Comparison of ENCODE assay signal across 8 cellular contexts in genomic region chr17:47941246-47941997, GRCh38. TPM values are rescaled to one million over a fixed set of nuclear protein-coding genes. Genes with fewer than 3 reads are reported as not detected.
A peak's percentile ranks its signal among the peaks of the same experiment; 100 is the strongest.
DNase-seq lines count a peak whose midpoint lies in the region; ATAC-seq and TF ChIP-seq lines count a peak whose summit lies in the region.

PNPO (plus strand) TSS chr17:47941571; CDS start chr17:47941676, 105 bp downstream.

- H3K36me3 Mint-ChIP-seq in CD4-positive, CD25-positive, alpha-beta regulatory T cell = peaks cover 13% of the 10 kb centered on the region
- H3K36me3 Mint-ChIP-seq in activated CD4-positive, alpha-beta memory T cell treated with anti-CD3 and anti-CD28 coated beads, Interleukin-2, amount 10 ng/mL, durations not matched to agents 7 days and 5 days (ENCODE audit: low read depth) = peaks cover 26% of the 10 kb centered on the region

- H3K27ac ChIP-seq in CD4-positive, CD25-positive, alpha-beta regulatory T cell (ENCODE audit: insufficient read depth, low read length, poor library complexity, severe bottlenecking) = peak within 1 kb of the TSS; percentile 85

- peak; percentile 99 for ATAC-seq in CD4-positive, CD25-positive, alpha-beta regulatory T cell (ENCODE audit: low read depth in 2 of 2)
- ATAC-seq in GM19438 (IDR thresholded peaks at IDR 0.05; ENCODE audit: low read depth, unreplicated experiment) (peak; percentile 95), HG03575 (IDR thresholded peaks at IDR 0.05; ENCODE audit: extremely low read depth, insufficient number of reproducible peaks, low FRiP score, unreplicated experiment) (peak; percentile 74)

- DNase-seq in CD4-positive, CD25-positive, alpha-beta regulatory T cell = peak; percentile 92 to 99 (median 94)
- DNase-seq in NCI-H82 treated with DMSO at 0.1 percent for 48 hours (lab: John Stamatoyannopoulos, UW; ENCODE audit: unreplicated experiment) = peak; percentile 98
- DNase-seq in activated CD4-positive, alpha-beta memory T cell treated with anti-CD3 and anti-CD28 coated beads, Interleukin-2, amount 10 ng/mL, durations not matched to agents 7 days and 5 days = peak; percentile 97
- peak; percentile 82 for DNase-seq in ecto neural progenitor cell (ENCODE audit: low spot score)
- DNase-seq in lower leg skin (ENCODE audit: low spot score in 2 of 2) = peak; percentile 97 to 98
- peak; percentile 89 to 95 for DNase-seq in stimulated activated CD4-positive, alpha-beta T cell treated with anti-CD3 and anti-CD28 coated beads, Interleukin-4, amount 100 ng/mL, for 48 hours (ENCODE audit: low read depth in 2 of 2)

- no peaks in the 10 kb centered on the region for H3K9me3 Mint-ChIP-seq in CD4-positive, CD25-positive, alpha-beta regulatory T cell
- H3K9me3 Mint-ChIP-seq in activated CD4-positive, alpha-beta memory T cell treated with anti-CD3 and anti-CD28 coated beads, Interleukin-2, amount 10 ng/mL, durations not matched to agents 7 days and 5 days = no peaks in the 10 kb centered on the region

- H3K27me3 Mint-ChIP-seq in CD4-positive, CD25-positive, alpha-beta regulatory T cell = no peaks in the 10 kb centered on the region
- H3K27me3 Mint-ChIP-seq in activated CD4-positive, alpha-beta memory T cell treated with anti-CD3 and anti-CD28 coated beads, Interleukin-2, amount 10 ng/mL, durations not matched to agents 7 days and 5 days = no peaks in the 10 kb centered on the region

- CTCF ChIA-PET in activated CD4-positive, alpha-beta memory T cell treated with anti-CD3 and anti-CD28 coated beads, Interleukin-2, amount 10 ng/mL, durations not matched to agents 7 days and 5 days (lab: Charles Lee) = interaction anchor here (0.8 to 12.8 kb wide), 13 partner anchors 10 to 138 kb away, joined by 3 to 229 read pairs (median 3); partner anchors contain the start of genes CDK5RAP3, LRRC46, MRPL10 and SCRN2

- H3K9me3 ChIP-seq in CD4-positive, CD25-positive, alpha-beta regulatory T cell (ENCODE audit: control insufficient read depth in 2 of 2, low read length in 2 of 2) = no peaks in the 10 kb centered on the region

- 1% methylated on average over 24 to 39 of the region's 46 CpGs for WGBS in lower leg skin, 2 donors

- TF ChIP-seq CTCF in lower leg skin (IDR thresholded peaks at IDR 0.05) = peak in 1 of 3 donors; percentile 1

- H3K36me3 ChIP-seq in CD4-positive, CD25-positive, alpha-beta regulatory T cell (ENCODE audit: control insufficient read depth, insufficient read depth, low read length) = peaks cover 5% of the 10 kb centered on the region

- peak within 1 kb of the TSS; percentile 86 to 95 (median 87) for H3K27ac Mint-ChIP-seq in CD4-positive, CD25-positive, alpha-beta regulatory T cell
- peak within 1 kb of the TSS; percentile 80 for H3K27ac Mint-ChIP-seq in activated CD4-positive, alpha-beta memory T cell treated with anti-CD3 and anti-CD28 coated beads, Interleukin-2, amount 10 ng/mL, durations not matched to agents 7 days and 5 days

- intact Hi-C loops in lower leg skin (cut with DNase I; ENCODE audit: low total_unique reads) = no loop called here

- H3K4me3 ChIP-seq in CD4-positive, CD25-positive, alpha-beta regulatory T cell (ENCODE audit: low read depth, low read length) = peak within 1 kb of the TSS; percentile 89
- peak within 1 kb of the TSS; percentile 75 for H3K4me3 ChIP-seq in lower leg skin (ENCODE audit: low read depth, poor library complexity, severe bottlenecking)

- no peak for TF ChIP-seq POLR2A in lower leg skin (IDR thresholded peaks at IDR 0.05)

- H3K4me1 ChIP-seq in CD4-positive, CD25-positive, alpha-beta regulatory T cell (ENCODE audit: control insufficient read depth, insufficient read depth, low read length, poor library complexity, severe bottlenecking) = peaks cover 18% of the 10 kb centered on the region

- no peaks in the 10 kb centered on the region for H3K27me3 ChIP-seq in CD4-positive, CD25-positive, alpha-beta regulatory T cell (ENCODE audit: control insufficient read depth, insufficient read depth, low read length)

- peaks cover 10 to 51% (median 27%) of the 10 kb centered on the region in 4 donors for H3K4me1 Mint-ChIP-seq in CD4-positive, CD25-positive, alpha-beta regulatory T cell
- H3K4me1 Mint-ChIP-seq in activated CD4-positive, alpha-beta memory T cell treated with anti-CD3 and anti-CD28 coated beads, Interleukin-2, amount 10 ng/mL, durations not matched to agents 7 days and 5 days = peaks cover 56% of the 10 kb centered on the region

- POLR2A ChIA-PET in activated CD4-positive, alpha-beta memory T cell treated with anti-CD3 and anti-CD28 coated beads, Interleukin-2, amount 10 ng/mL, durations not matched to agents 7 days and 5 days (lab: Charles Lee) = interaction anchor here (0.5 to 4.6 kb wide), 15 partner anchors 9 to 1250 kb away, joined by 3 to 39 read pairs (median 4); partner anchors contain the start of genes CBX1, CDK5RAP3, KPNB1 and LRRC46

- H3K4me3 Mint-ChIP-seq in CD4-positive, CD25-positive, alpha-beta regulatory T cell = peak within 1 kb of the TSS; percentile 64 to 90 (median 88)
- peak within 1 kb of the TSS; percentile 77 for H3K4me3 Mint-ChIP-seq in activated CD4-positive, alpha-beta memory T cell treated with anti-CD3 and anti-CD28 coated beads, Interleukin-2, amount 10 ng/mL, durations not matched to agents 7 days and 5 days

RNA-seq across cellular contexts. Expression of gene PNPO, which starts in this region (rescaled TPM):
- total RNA-seq in CD4-positive, CD25-positive, alpha-beta regulatory T cell = 7.8 TPM
- polyA plus RNA-seq in CD4-positive, CD25-positive, alpha-beta regulatory T cell = 10 to 100 TPM; 18.3 to 25.5 (median 19.0) TPM
- 10 to 100 TPM; 24.6 to 25.1 TPM for total RNA-seq in activated CD4-positive, alpha-beta memory T cell treated with anti-CD3 and anti-CD28 coated beads, Interleukin-2, amount 10 ng/mL, durations not matched to agents 7 days and 5 days
- total RNA-seq in lower leg skin = 10 to 100 TPM; 20.2 to 36.8 (median 30.3) TPM

Comparison
In these comparisons a context has a peak if more than half of its experiments do, and no peak if none do; other contexts are left out.
1. Peak in every context shown above with its lines: DNase-seq, ATAC-seq, H3K4me3 ChIP-seq and H3K27ac ChIP-seq.